27 cellular contexts compared by ENCODE assay signal in genomic region chr5:109594217-109594616, GRCh38.
"Had no signal": no experiment of that assay in that cellular context is flagged by ENCODE, and none has a peak within 500 bp of the region (broad histone marks: within the 10 kb centered on the region; RNA-seq: fewer than 3 reads in every experiment).

No MANE protein-coding gene starts in this region.

- H3K27me3 Mint-ChIP-seq: progenitor cell of endocrine pancreas; stimulated activated naive B cell treated with anti-CD40 and anti-IgM and Interleukin-4, amounts not matched to agents 10 μg/mL and 1 μg/mL and 100 μg/mL, for 72 hours; stimulated activated naive CD8-positive, alpha-beta T cell treated with anti-CD3 and anti-CD28 coated beads, Interleukin-15, Interleukin-2, amounts not matched to agents 100 ng/mL and 50 ng/mL, for 24 hours had no signal

- H3K4me3 Mint-ChIP-seq: nephron; neural progenitor cell; stimulated activated effector memory CD8-positive, alpha-beta T cell treated with anti-CD3 and anti-CD28 coated beads, Interleukin-12 subunit alpha, Interleukin-12 subunit beta, amount 100 ng/mL, for 72 hours; stimulated activated naive B cell treated with anti-CD40 and anti-IgM and Interleukin-4, amounts not matched to agents 10 μg/mL and 1 μg/mL and 100 μg/mL, for 72 hours; stimulated activated naive CD8-positive, alpha-beta T cell treated with anti-CD3 and anti-CD28 coated beads, Interleukin-15, Interleukin-2, amounts not matched to agents 100 ng/mL and 50 ng/mL, for 24 hours had no signal

- H3K27ac Mint-ChIP-seq: nephron; neural progenitor cell; progenitor cell of endocrine pancreas; stimulated activated effector memory CD8-positive, alpha-beta T cell treated with anti-CD3 and anti-CD28 coated beads, Interleukin-12 subunit alpha, Interleukin-12 subunit beta, amount 100 ng/mL, for 72 hours; stimulated activated naive B cell treated with anti-CD40 and anti-IgM and Interleukin-4, amounts not matched to agents 10 μg/mL and 1 μg/mL and 100 μg/mL, for 72 hours; stimulated activated naive CD8-positive, alpha-beta T cell treated with anti-CD3 and anti-CD28 coated beads, Interleukin-15, Interleukin-2, amounts not matched to agents 100 ng/mL and 50 ng/mL, for 24 hours had no signal

- H3K36me3 ChIP-seq: neural progenitor cell, ovary, right lobe of liver, sigmoid colon, stomach, thoracic aorta, thyroid gland, tibial nerve, upper lobe of left lung, vagina had no signal

- H3K4me3 ChIP-seq: neural progenitor cell, ovary, psoas muscle, right lobe of liver, sigmoid colon, stomach, thoracic aorta, thyroid gland, tibial nerve, upper lobe of left lung, vagina had no signal

- H3K36me3 Mint-ChIP-seq: neural progenitor cell; stimulated activated effector memory CD8-positive, alpha-beta T cell treated with anti-CD3 and anti-CD28 coated beads, Interleukin-12 subunit alpha, Interleukin-12 subunit beta, amount 100 ng/mL, for 72 hours; stimulated activated naive B cell treated with anti-CD40 and anti-IgM and Interleukin-4, amounts not matched to agents 10 μg/mL and 1 μg/mL and 100 μg/mL, for 72 hours had no signal

- DNase-seq: occipital lobe; ovary; posterior cingulate gyrus; psoas muscle; right cardiac atrium; right lobe of liver; sigmoid colon; small intestine; stimulated activated CD4-positive, alpha-beta T cell treated with anti-CD3 and anti-CD28 coated beads, Interleukin-15, amount 100 ng/mL, for 24 hours; stimulated activated CD4-positive, alpha-beta T cell treated with anti-CD3 and anti-CD28 coated beads, Interleukin-2, amount 100 ng/mL, for 24 hours; stimulated activated CD4-positive, alpha-beta T cell treated with anti-CD3 and anti-CD28 coated beads, Interleukin-2, amount 100 ng/mL, for 48 hours; stimulated activated CD4-positive, alpha-beta T cell treated with anti-CD3 and anti-CD28 coated beads, Interleukin-4, amount 100 ng/mL, for 24 hours; stimulated activated naive B cell treated with anti-CD40 and anti-IgM and Interleukin-4, amounts not matched to agents 10 μg/mL and 1 μg/mL and 100 μg/mL, for 72 hours; stimulated activated naive CD4-positive, alpha-beta T cell treated with Interleukin-2 at 50 U/mL for 16 hours; stomach; thyroid gland; trophoblast cell; upper lobe of left lung had no signal

- H3K4me1 ChIP-seq: neural progenitor cell, parathyroid adenoma, psoas muscle, sigmoid colon, stomach, thyroid gland, tibial nerve, upper lobe of left lung, vagina had no signal

- H2AFZ ChIP-seq: neural progenitor cell, parathyroid adenoma had no signal

- H3K9me3 Mint-ChIP-seq: nephron; neural progenitor cell; stimulated activated effector memory CD8-positive, alpha-beta T cell treated with anti-CD3 and anti-CD28 coated beads, Interleukin-12 subunit alpha, Interleukin-12 subunit beta, amount 100 ng/mL, for 72 hours; stimulated activated naive B cell treated with anti-CD40 and anti-IgM and Interleukin-4, amounts not matched to agents 10 μg/mL and 1 μg/mL and 100 μg/mL, for 72 hours; stimulated activated naive CD8-positive, alpha-beta T cell treated with anti-CD3 and anti-CD28 coated beads, Interleukin-15, Interleukin-2, amounts not matched to agents 100 ng/mL and 50 ng/mL, for 24 hours had no signal

- H3K79me2 ChIP-seq: parathyroid adenoma had no signal

- H3K9me3 ChIP-seq: ovary, psoas muscle, right lobe of liver, sigmoid colon, stomach, thoracic aorta, thyroid gland, tibial nerve, upper lobe of left lung, vagina had no signal

- H3K9ac ChIP-seq: neural progenitor cell, parathyroid adenoma had no signal

- H3K4me2 ChIP-seq: neural progenitor cell had no signal

- H3K27ac ChIP-seq: neural progenitor cell, ovary, parathyroid adenoma, psoas muscle, right lobe of liver, sigmoid colon, stomach, thoracic aorta, thyroid gland, tibial nerve, upper lobe of left lung, vagina had no signal

- ATAC-seq: psoas muscle; right cardiac atrium; right lobe of liver; stimulated activated effector memory CD8-positive, alpha-beta T cell treated with anti-CD3 and anti-CD28 coated beads, Interleukin-12 subunit alpha, Interleukin-12 subunit beta, amount 100 ng/mL, for 72 hours; stimulated activated naive B cell treated with anti-CD40 and anti-IgM and Interleukin-4, amounts not matched to agents 10 μg/mL and 1 μg/mL and 100 μg/mL, for 72 hours had no signal

- H3K4me1 Mint-ChIP-seq: nephron; neural progenitor cell; stimulated activated effector memory CD8-positive, alpha-beta T cell treated with anti-CD3 and anti-CD28 coated beads, Interleukin-12 subunit alpha, Interleukin-12 subunit beta, amount 100 ng/mL, for 72 hours had no signal

- H3K27me3 ChIP-seq: neural progenitor cell, ovary, right lobe of liver, sigmoid colon, stomach, thyroid gland, tibial nerve, upper lobe of left lung, vagina had no signal
